14 cellular contexts compared by ENCODE assay signal in the genomic region with DNA sequence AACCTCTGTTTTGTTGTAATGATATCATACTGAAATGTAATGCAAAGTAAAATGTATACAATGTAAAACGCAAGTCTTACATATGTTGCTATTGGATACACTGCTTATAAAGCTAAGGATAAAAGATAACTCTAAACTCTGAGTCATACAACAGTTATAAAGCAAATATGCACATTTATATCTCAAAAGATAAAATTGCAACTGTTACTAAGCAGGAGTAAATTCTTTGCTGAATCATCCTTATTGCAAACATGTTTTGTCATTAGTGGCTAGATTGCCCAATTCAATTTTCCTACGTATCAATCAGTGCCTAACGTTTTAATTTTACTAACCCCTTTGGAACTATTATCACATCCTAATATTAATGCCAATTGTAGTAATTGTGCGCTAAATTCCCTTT.
DNase-seq lines count a peak whose midpoint lies in the region; ATAC-seq and TF ChIP-seq lines count a peak whose summit lies in the region.
"Had no signal": no experiment of that assay in that cellular context is flagged by ENCODE, and none has a peak within 500 bp of the region (broad histone marks: within the 10 kb centered on the region; RNA-seq: fewer than 3 reads in every experiment).

No MANE protein-coding gene starts in this region.

- in situ Hi-C loops in GM13976 (cut with MboI; ENCODE audit: low sequenced_read_pairs, unreplicated experiment): no loop called here

- TF ChIP-seq POLR2A in erythroblast (IDR thresholded peaks at IDR 0.05; ENCODE audit: low read length): no peak
- no peak for TF ChIP-seq POLR2A in suprapubic skin (IDR thresholded peaks at IDR 0.05)

- no peak overlapping the region for H3K27ac ChIP-seq in suprapubic skin
- H3K27ac ChIP-seq: left lung, sigmoid colon, SJSA1 had no signal

- peaks cover 8% of the 10 kb centered on the region for H3K4me1 ChIP-seq in suprapubic skin
- H3K4me1 ChIP-seq: SJSA1 had no signal

- no peak for TF ChIP-seq CTCF in omental fat pad (IDR thresholded peaks at IDR 0.05)
- TF ChIP-seq CTCF in GM13976 (IDR thresholded peaks at IDR 0.05; ENCODE audit: borderline replicate concordance, control extremely low read depth, extremely low read depth, insufficient read depth, missing control alignments): no peak
- no peak for TF ChIP-seq CTCF in suprapubic skin (IDR thresholded peaks at IDR 0.05)

- no peaks in the 10 kb centered on the region for H3K27me3 ChIP-seq in suprapubic skin
- H3K27me3 ChIP-seq: left lung, sigmoid colon, SJSA1 had no signal

- DNase-seq in GM03348 (ENCODE audit: low spot score) (peak; percentile 57), RPMI7951 (ENCODE audit: low read depth) (peak; percentile 21), erythroblast (lab: John Stamatoyannopoulos, UW) (peak; percentile 12 to 42), omental fat pad (ENCODE audit: low spot score) (no peak), GM13976 (ENCODE audit: low spot score) (no peak), suprapubic skin (ENCODE audit: low spot score in 2 of 2) (no peak), NCI-H128 (lab: John Stamatoyannopoulos, UW; ENCODE audit: unreplicated experiment) (no peak)
- DNase-seq: activated CD4-positive, CD25-positive, alpha-beta regulatory T cell; left lung; naive B cell; NCI-H146; sigmoid colon had no signal

- ATAC-seq in omental fat pad (ENCODE audit: low FRiP score) (peak; percentile 87), HG03457 (IDR thresholded peaks at IDR 0.05; ENCODE audit: unreplicated experiment) (no peak)
- ATAC-seq: left lung had no signal

- no peak for TF ChIP-seq EP300 in suprapubic skin (IDR thresholded peaks at IDR 0.05)

- H3K4me3 ChIP-seq in suprapubic skin: no peak overlapping the region
- H3K4me3 ChIP-seq: left lung, sigmoid colon, SJSA1 had no signal

- H3K36me3 ChIP-seq in suprapubic skin: no peaks in the 10 kb centered on the region
- H3K36me3 ChIP-seq: left lung, sigmoid colon, SJSA1 had no signal

- WGBS in suprapubic skin: 46% methylated on average over 4 of the region's 4 CpGs

- no peaks in the 10 kb centered on the region for H3K9me3 ChIP-seq in suprapubic skin
- H3K9me3 ChIP-seq: left lung, sigmoid colon, SJSA1 had no signal

Comparison
In these comparisons a context has a peak if more than half of its experiments do, and no peak if none do; other contexts are left out.
1. DNase-seq: peak in GM03348 (single experiment), RPMI7951 (single experiment) and erythroblast (2 of 2); none in omental fat pad (single experiment), GM13976 (single experiment), suprapubic skin (0 of 2) and NCI-H128 (single experiment).